24 cellular contexts compared by ENCODE assay signal in the genomic region with DNA sequence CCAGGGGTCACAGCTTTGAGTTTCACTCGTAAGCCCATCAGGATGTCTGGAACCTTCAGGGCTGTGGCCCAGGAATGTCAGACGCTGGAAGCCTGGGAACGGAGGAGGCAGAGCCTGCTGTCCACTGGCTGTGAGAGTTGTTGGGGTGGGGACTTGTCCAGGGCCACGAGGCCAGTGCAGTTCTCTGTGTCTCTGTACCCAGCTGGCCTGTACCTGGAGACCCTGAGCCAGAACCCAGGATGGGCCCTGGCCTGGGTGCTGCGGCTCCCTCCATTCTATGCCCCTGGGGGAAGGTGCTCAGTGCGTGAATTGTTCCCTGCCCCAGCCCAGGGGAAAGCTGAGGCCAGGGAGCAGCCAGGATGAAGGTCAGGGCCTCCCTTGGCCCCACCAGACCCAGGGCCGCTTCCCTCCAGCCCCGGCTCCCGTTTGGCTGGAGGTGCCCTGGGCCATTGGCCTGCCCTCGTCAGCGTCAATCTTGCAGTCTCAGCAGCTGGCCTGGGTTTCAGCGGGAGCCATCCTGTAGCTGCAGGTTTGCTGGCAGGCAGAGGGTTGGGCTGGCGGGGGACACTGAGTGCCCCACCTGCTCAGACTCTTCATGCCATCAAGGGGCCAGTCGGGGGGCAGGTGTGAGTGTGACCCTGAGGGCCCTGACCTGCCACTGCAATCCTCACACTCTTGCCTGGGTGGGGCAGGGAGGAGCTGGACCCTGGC. TPM values are rescaled to one million over a fixed set of nuclear protein-coding genes. Genes with fewer than 3 reads are reported as not detected.
DNase-seq lines count a peak whose midpoint lies in the region; ATAC-seq, FAIRE-seq and TF ChIP-seq lines count a peak whose summit lies in the region.
"Had no signal": no experiment of that assay in that cellular context is flagged by ENCODE, and none has a peak within 500 bp of the region (broad histone marks: within the 10 kb centered on the region; RNA-seq: fewer than 3 reads in every experiment).

No MANE protein-coding gene starts in this region.

- no peak overlapping the region for H2AFZ ChIP-seq in HepG2 (ENCODE audit: low read length)

- TF ChIP-seq POLR2A in HepG2 (IDR thresholded peaks at IDR 0.05; ENCODE audit: insufficient read depth in 1 of 2, low read depth in 2 of 2, low read length in 2 of 2): no peak

- ATAC-seq in HepG2: peak; percentile 20
- peak in 3 of 4 donors; percentile 3 to 7 (median 6) for ATAC-seq in psoas muscle
- ATAC-seq: lower lobe of right lung; mucosa of descending colon; PC-3; stimulated activated naive CD8-positive, alpha-beta T cell treated with anti-CD3 and anti-CD28 coated beads, Interleukin-15, Interleukin-2, amounts not matched to agents 100 U/mL and 50 U/mL, for 24 hours had no signal

- no peak overlapping the region for H3K4me3 ChIP-seq in HEK293 (ENCODE audit: low read depth, low read length)
- H3K4me3 ChIP-seq in SJCRH30: no peak overlapping the region
- peak overlapping the region in 1 of 3 experiments; percentile 60; a peak in 1 of 6 replicates for H3K4me3 ChIP-seq in HepG2 (replicated peaks in 1 of 3; ENCODE audit: insufficient read depth in 1 of 3, low read depth in 2 of 3, low read length in 3 of 3)
- no peak overlapping the region for H3K4me3 ChIP-seq in psoas muscle
- H3K4me3 ChIP-seq: HAP-1, lower lobe of right lung, mucosa of descending colon had no signal

- POLR2A ChIA-PET in HEK293 (lab: Yijun Ruan, JAX): no interaction called here
- POLR2A ChIA-PET in HepG2 (lab: Yijun Ruan, JAX): interaction anchor here (1.5 kb wide), 1 partner anchor 17 kb away, joined by 4 read pairs; no protein-coding TSS in a partner anchor

- FAIRE-seq in HepG2 (lab: Jason Lieb, UNC): no peak
- FAIRE-seq: GM12892 had no signal

- no peaks in the 10 kb centered on the region for H3K27me3 ChIP-seq in SJCRH30
- peaks cover 5 to 34% of the 10 kb centered on the region in 2 experiments for H3K27me3 ChIP-seq in HepG2 (ENCODE audit: control insufficient read depth in 1 of 2, insufficient read depth in 2 of 2, low read length in 2 of 2)
- H3K27me3 ChIP-seq in psoas muscle (ENCODE audit: insufficient read depth in 3 of 3, low read length in 2 of 3): no peaks in the 10 kb centered on the region

- H4K20me1 ChIP-seq in HepG2 (ENCODE audit: insufficient read depth, low read length): no peaks in the 10 kb centered on the region

- CTCF ChIA-PET in HEK293 (lab: Yijun Ruan, JAX) (interaction anchor here (1.6 kb wide), 1 partner anchor 132 kb away, joined by 4 read pairs; no protein-coding TSS in a partner anchor), HepG2 (lab: Yijun Ruan, JAX; ENCODE audit: low intra/inter-chr PET ratio, low total read pairs) (no interaction called here)

- H3K9me3 ChIP-seq in HEK293 (ENCODE audit: control insufficient read depth, insufficient read depth, low read depth, low read length): no peaks in the 10 kb centered on the region
- H3K9me3 ChIP-seq in SJCRH30 (replicated peaks): no peaks in the 10 kb centered on the region
- no peaks in the 10 kb centered on the region for H3K9me3 ChIP-seq in HepG2 (ENCODE audit: low read length)
- H3K9me3 ChIP-seq in psoas muscle: no peaks in the 10 kb centered on the region
- H3K9me3 ChIP-seq: HAP-1, lower lobe of right lung, mucosa of descending colon had no signal

- peak; percentile 83 to 87 for DNase-seq in SJCRH30
- DNase-seq in HepG2 (ENCODE audit: low spot score): no peak
- DNase-seq in psoas muscle: peak; percentile 32 to 68
- no peak for DNase-seq in superior temporal gyrus (ENCODE audit: extremely low spot score)
- DNase-seq in iPS-NIHi11 (ENCODE audit: low spot score): no peak
- no peak for DNase-seq in NCI-H526 treated with DMSO at 0.1 percent for 48 hours (lab: John Stamatoyannopoulos, UW)
- DNase-seq: activated CD4-positive, alpha-beta memory T cell treated with anti-CD3 and anti-CD28 coated beads, Interleukin-2, amount 10 ng/mL, durations not matched to agents 7 days and 5 days; activated effector memory CD4-positive, alpha-beta T cell treated with anti-CD3 and anti-CD28 coated beads, Interleukin-2, amount 50 U/mL, for 16 hours; C1 segment of cervical spinal cord; effector CD4-positive, alpha-beta T cell; erythroblast; hippocampal formation; lower lobe of right lung; NCI-H187; NCI-H345; NCI-H82; PC-3; retina; stimulated activated naive CD8-positive, alpha-beta T cell treated with anti-CD3 and anti-CD28 coated beads, Interleukin-15, Interleukin-2, amounts not matched to agents 100 U/mL and 50 U/mL, for 24 hours had no signal

- no peak for TF ChIP-seq EP300 in HepG2 (IDR thresholded peaks at IDR 0.05; ENCODE audit: low read depth in 2 of 2, low read length in 2 of 2)
- TF ChIP-seq EP300 in HepG2 (CRISPR knock-in tag; IDR thresholded peaks at IDR 0.05; ENCODE audit: borderline replicate concordance): no peak

- in situ Hi-C loops in HepG2 (cut with HindIII; ENCODE audit: extremely low pct_ligation_motif_present, low pct_unique_long_range_greater_than_20kb): no loop called here

- no peaks in the 10 kb centered on the region for H3K36me3 ChIP-seq in HEK293 (ENCODE audit: control insufficient read depth in 2 of 2, insufficient read depth in 1 of 2, low read length in 2 of 2)
- no peaks in the 10 kb centered on the region for H3K36me3 ChIP-seq in SJCRH30
- no peaks in the 10 kb centered on the region for H3K36me3 ChIP-seq in HepG2 (replicated peaks in 1 of 2; ENCODE audit: control insufficient read depth in 1 of 2, insufficient read depth in 2 of 2, low read length in 2 of 2)
- no peaks in the 10 kb centered on the region for H3K36me3 ChIP-seq in psoas muscle (ENCODE audit: insufficient read depth in 1 of 2, low read depth in 1 of 2)
- H3K36me3 ChIP-seq: HAP-1, lower lobe of right lung had no signal

- H3K27ac ChIP-seq in HEK293 (ENCODE audit: extremely low read depth, low read depth, low read length) (no peak overlapping the region), SJCRH30 (peak overlapping the region; percentile 12; the same call in 1 of the 2 replicates), HepG2 (ENCODE audit: extremely low read length, insufficient read depth, low read length) (no peak overlapping the region), psoas muscle (peak overlapping the region; percentile 85)
- H3K27ac ChIP-seq: HL-60, lower lobe of right lung had no signal

- no TSS peak for BruUV-seq in HepG2 (replicated peaks; lab: Mats Ljungman, UMichigan)

- H3K9ac ChIP-seq in HepG2 (ENCODE audit: insufficient read depth, low read depth, low read length): peak overlapping the region; percentile 40; the same call in 1 of the 2 replicates

- H3K4me1 ChIP-seq in HEK293 (ENCODE audit: control insufficient read depth, insufficient read depth, low read length) (no peaks in the 10 kb centered on the region), SJCRH30 (peaks cover 17% of the 10 kb centered on the region), HepG2 (ENCODE audit: insufficient read depth, low read length) (peaks cover 49% of the 10 kb centered on the region), psoas muscle (peaks cover 47% of the 10 kb centered on the region)

- H3K79me2 ChIP-seq in HepG2 (ENCODE audit: insufficient read depth, low read length): no peaks in the 10 kb centered on the region

- intact Hi-C loops in HepG2 (cut with micrococcal nuclease; ENCODE audit: unreplicated experiment) (no loop called here), psoas muscle (cut with DNase I) (no loop called here)

- TF ChIP-seq CTCF in HEK293 (tag by site-specific recombination; IDR thresholded peaks at IDR 0.05) (no peak), HepG2 (CRISPR knock-in tag; IDR thresholded peaks at IDR 0.05) (no peak), psoas muscle (IDR thresholded peaks at IDR 0.05) (no peak)

- 0% methylated on average over 2 of the region's 14 CpGs for WGBS in HepG2 (ENCODE audit: low lambda C conversion rate)
- 27 to 35% (median 28%) methylated on average over 12 to 14 of the region's 14 CpGs for WGBS in psoas muscle, 3 donors

- TF ChIP-seq RAD21 in HepG2 (CRISPR knock-in tag; IDR thresholded peaks at IDR 0.05): no peak

- H3K4me2 ChIP-seq in HepG2 (ENCODE audit: low read depth, low read length): peak overlapping the region; percentile 76

RNA-seq across cellular contexts. Expression of a gene that starts 0.8 kb away (rescaled TPM):
- total RNA-seq in SJCRH30 (2014; rRNA removed; shearing (Covaris generic)): 0.12 and 0.20 TPM in 2 replicates
- 0.11 TPM in 1 of 2 replicates, not detected in the other for total RNA-seq in HepG2 (2016; rRNA removed; fragmentation: Illumina TruSeq; extraction: Trizol)
- total RNA-seq in HepG2 (2016; cell fraction: cytosol; rRNA removed; fragmentation: Illumina TruSeq; extraction: Trizol; ENCODE audit: low read depth): not detected in 2 replicates
- total RNA-seq in HepG2 (2016; cell fraction: insoluble cytoplasmic fraction; rRNA removed; fragmentation: Illumina TruSeq; extraction: Trizol): 0.13 TPM in 1 of 2 replicates, not detected in the other
- total RNA-seq in HepG2 (2016; cell fraction: membrane; rRNA removed; fragmentation: Illumina TruSeq; extraction: Trizol): not detected in 2 replicates
- total RNA-seq in HepG2 (2016; cell fraction: nucleus; rRNA removed; fragmentation: Illumina TruSeq; extraction: Trizol): not detected in 2 replicates
- polyA plus RNA-seq in HepG2 (2011; rRNA removed): 0.12 TPM in 1 of 2 replicates, not detected in the other
- polyA plus RNA-seq in HepG2 (2011; cell fraction: cytosol; rRNA removed): not detected in 2 replicates
- 0.80 and 1.5 TPM in 2 replicates for polyA plus RNA-seq in HepG2 (2011; cell fraction: nucleus; rRNA removed)
- not detected in 2 replicates for polyA plus RNA-seq in HepG2 (2012)
- not detected in 2 replicates for polyA plus RNA-seq in HepG2 (2016; cell fraction: cytosol; fragmentation: Illumina TruSeq; extraction: Trizol; ENCODE audit: low read depth)
- not detected in 2 replicates for polyA plus RNA-seq in HepG2 (2016; cell fraction: insoluble cytoplasmic fraction; fragmentation: Illumina TruSeq; extraction: Trizol; ENCODE audit: low read depth)
- polyA plus RNA-seq in HepG2 (2016; cell fraction: membrane; fragmentation: Illumina TruSeq; extraction: Trizol; ENCODE audit: low read depth): not detected in 2 replicates
- polyA plus RNA-seq in HepG2 (2016; cell fraction: nucleus; fragmentation: Illumina TruSeq; extraction: Trizol; ENCODE audit: insufficient read depth, low read depth): 0.38 and 0.87 TPM in 2 replicates
- polyA minus RNA-seq in HepG2 (2011; rRNA and poly(A)+ RNA removed; ENCODE audit: low replicate concordance): not detected in 2 replicates
- polyA minus RNA-seq in HepG2 (2011; cell fraction: cytosol; rRNA and poly(A)+ RNA removed): not detected in 2 replicates
- 0.64 TPM in 1 of 2 replicates, not detected in the other for polyA minus RNA-seq in HepG2 (2011; cell fraction: nucleus; rRNA and poly(A)+ RNA removed)
- total RNA-seq in psoas muscle: 10 to 100 TPM in 2 of 4 donors, 1 to 10 TPM in 2; 4.2 to 54.5 (median 16.0) TPM
- 10 to 100 TPM in 2 of 3 donors, 1 to 10 TPM in 1; 9.7 to 75.4 (median 49.8) TPM for polyA plus RNA-seq in psoas muscle
- total RNA-seq: lower lobe of right lung had no signal

RNA-seq across cellular contexts. Expression of a gene that starts 4.8 kb away (rescaled TPM):
- total RNA-seq in SJCRH30 (2014; rRNA removed; shearing (Covaris generic)): 0.61 and 1.0 TPM in 2 replicates
- 12.9 and 18.7 TPM in 2 replicates for total RNA-seq in HepG2 (2016; rRNA removed; fragmentation: Illumina TruSeq; extraction: Trizol)
- 49.1 and 56.2 TPM in 2 replicates for total RNA-seq in HepG2 (2016; cell fraction: cytosol; rRNA removed; fragmentation: Illumina TruSeq; extraction: Trizol; ENCODE audit: low read depth)
- 9.2 and 18.5 TPM in 2 replicates for total RNA-seq in HepG2 (2016; cell fraction: insoluble cytoplasmic fraction; rRNA removed; fragmentation: Illumina TruSeq; extraction: Trizol)
- total RNA-seq in HepG2 (2016; cell fraction: membrane; rRNA removed; fragmentation: Illumina TruSeq; extraction: Trizol): 52.4 and 62.3 TPM in 2 replicates
- 7.7 and 11.9 TPM in 2 replicates for total RNA-seq in HepG2 (2016; cell fraction: nucleus; rRNA removed; fragmentation: Illumina TruSeq; extraction: Trizol)
- 13.2 and 15.3 TPM in 2 replicates for polyA plus RNA-seq in HepG2 (2011; rRNA removed)
- polyA plus RNA-seq in HepG2 (2011; cell fraction: cytosol; rRNA removed): 12.8 and 25.5 TPM in 2 replicates
- polyA plus RNA-seq in HepG2 (2011; cell fraction: nucleus; rRNA removed): 29.4 and 36.3 TPM in 2 replicates
- 6.6 and 7.8 TPM in 2 replicates for polyA plus RNA-seq in HepG2 (2012)
- polyA plus RNA-seq in HepG2 (2016; cell fraction: cytosol; fragmentation: Illumina TruSeq; extraction: Trizol; ENCODE audit: low read depth): 77.9 and 88.5 TPM in 2 replicates
- 13.6 and 17.5 TPM in 2 replicates for polyA plus RNA-seq in HepG2 (2016; cell fraction: insoluble cytoplasmic fraction; fragmentation: Illumina TruSeq; extraction: Trizol; ENCODE audit: low read depth)
- polyA plus RNA-seq in HepG2 (2016; cell fraction: membrane; fragmentation: Illumina TruSeq; extraction: Trizol; ENCODE audit: low read depth): 69.4 and 73.4 TPM in 2 replicates
- polyA plus RNA-seq in HepG2 (2016; cell fraction: nucleus; fragmentation: Illumina TruSeq; extraction: Trizol; ENCODE audit: insufficient read depth, low read depth): 21.1 and 21.2 TPM in 2 replicates
- polyA minus RNA-seq in HepG2 (2011; rRNA and poly(A)+ RNA removed; ENCODE audit: low replicate concordance): 1.1 and 27.0 TPM in 2 replicates
- 7.6 and 7.8 TPM in 2 replicates for polyA minus RNA-seq in HepG2 (2011; cell fraction: cytosol; rRNA and poly(A)+ RNA removed)
- polyA minus RNA-seq in HepG2 (2011; cell fraction: nucleus; rRNA and poly(A)+ RNA removed): 2.3 and 2.6 TPM in 2 replicates
- 100 to 1,000 TPM in 1 of 4 donors, 10 to 100 TPM in 3; 37.2 to 107 (median 53.4) TPM for total RNA-seq in psoas muscle
- polyA plus RNA-seq in psoas muscle: 100 to 1,000 TPM in 2 of 3 donors, 10 to 100 TPM in 1; 42.0 to 137 (median 114) TPM
- total RNA-seq: activated CD4-positive, alpha-beta memory T cell treated with anti-CD3 and anti-CD28 coated beads, Interleukin-2, amount 10 ng/mL, durations not matched to agents 7 days and 5 days had no signal

RNA-seq across cellular contexts. Expression of a gene that starts 23.4 kb away (rescaled TPM):
- total RNA-seq in SJCRH30 (2014; rRNA removed; shearing (Covaris generic)): 167 and 184 TPM in 2 replicates
- 66.2 and 76.7 TPM in 2 replicates for total RNA-seq in HepG2 (2016; rRNA removed; fragmentation: Illumina TruSeq; extraction: Trizol)
- 98.5 and 108 TPM in 2 replicates for total RNA-seq in HepG2 (2016; cell fraction: cytosol; rRNA removed; fragmentation: Illumina TruSeq; extraction: Trizol; ENCODE audit: low read depth)
- total RNA-seq in HepG2 (2016; cell fraction: insoluble cytoplasmic fraction; rRNA removed; fragmentation: Illumina TruSeq; extraction: Trizol): 68.2 and 68.8 TPM in 2 replicates
- total RNA-seq in HepG2 (2016; cell fraction: membrane; rRNA removed; fragmentation: Illumina TruSeq; extraction: Trizol): 163 and 168 TPM in 2 replicates
- total RNA-seq in HepG2 (2016; cell fraction: nucleus; rRNA removed; fragmentation: Illumina TruSeq; extraction: Trizol): 45.2 and 49.3 TPM in 2 replicates
- polyA plus RNA-seq in HepG2 (2011; rRNA removed): 327 and 345 TPM in 2 replicates
- polyA plus RNA-seq in HepG2 (2011; cell fraction: cytosol; rRNA removed): 278 and 286 TPM in 2 replicates
- polyA plus RNA-seq in HepG2 (2011; cell fraction: nucleus; rRNA removed): 169 and 179 TPM in 2 replicates
- 196 and 197 TPM in 2 replicates for polyA plus RNA-seq in HepG2 (2012)
- 302 and 370 TPM in 2 replicates for polyA plus RNA-seq in HepG2 (2016; cell fraction: cytosol; fragmentation: Illumina TruSeq; extraction: Trizol; ENCODE audit: low read depth)
- 201 and 257 TPM in 2 replicates for polyA plus RNA-seq in HepG2 (2016; cell fraction: insoluble cytoplasmic fraction; fragmentation: Illumina TruSeq; extraction: Trizol; ENCODE audit: low read depth)
- polyA plus RNA-seq in HepG2 (2016; cell fraction: membrane; fragmentation: Illumina TruSeq; extraction: Trizol; ENCODE audit: low read depth): 387 and 445 TPM in 2 replicates
- polyA plus RNA-seq in HepG2 (2016; cell fraction: nucleus; fragmentation: Illumina TruSeq; extraction: Trizol; ENCODE audit: insufficient read depth, low read depth): 156 and 160 TPM in 2 replicates
- polyA minus RNA-seq in HepG2 (2011; rRNA and poly(A)+ RNA removed; ENCODE audit: low replicate concordance): 349 and 450 TPM in 2 replicates
- polyA minus RNA-seq in HepG2 (2011; cell fraction: cytosol; rRNA and poly(A)+ RNA removed): 168 and 187 TPM in 2 replicates
- polyA minus RNA-seq in HepG2 (2011; cell fraction: nucleus; rRNA and poly(A)+ RNA removed): 63.1 and 70.6 TPM in 2 replicates
- 10 to 100 TPM; 68.0 to 90.3 (median 75.9) TPM for total RNA-seq in psoas muscle
- 100 to 1,000 TPM in 1 of 3 donors, 10 to 100 TPM in 2; 32.3 to 100 (median 58.4) TPM for polyA plus RNA-seq in psoas muscle

Comparison
In these comparisons a context has a peak if more than half of its experiments do, and no peak if none do; other contexts are left out.
1. H3K27ac ChIP-seq: peak in SJCRH30 (single experiment) and psoas muscle (single experiment); none in HEK293 (single experiment) and HepG2 (single experiment).
2. DNase-seq: peak in SJCRH30 (2 of 2) and psoas muscle (2 of 2); none in HepG2 (single experiment), superior temporal gyrus (single experiment), iPS-NIHi11 (single experiment) and NCI-H526 treated with DMSO at 0.1 percent for 48 hours (single experiment).